In the genomic region with DNA sequence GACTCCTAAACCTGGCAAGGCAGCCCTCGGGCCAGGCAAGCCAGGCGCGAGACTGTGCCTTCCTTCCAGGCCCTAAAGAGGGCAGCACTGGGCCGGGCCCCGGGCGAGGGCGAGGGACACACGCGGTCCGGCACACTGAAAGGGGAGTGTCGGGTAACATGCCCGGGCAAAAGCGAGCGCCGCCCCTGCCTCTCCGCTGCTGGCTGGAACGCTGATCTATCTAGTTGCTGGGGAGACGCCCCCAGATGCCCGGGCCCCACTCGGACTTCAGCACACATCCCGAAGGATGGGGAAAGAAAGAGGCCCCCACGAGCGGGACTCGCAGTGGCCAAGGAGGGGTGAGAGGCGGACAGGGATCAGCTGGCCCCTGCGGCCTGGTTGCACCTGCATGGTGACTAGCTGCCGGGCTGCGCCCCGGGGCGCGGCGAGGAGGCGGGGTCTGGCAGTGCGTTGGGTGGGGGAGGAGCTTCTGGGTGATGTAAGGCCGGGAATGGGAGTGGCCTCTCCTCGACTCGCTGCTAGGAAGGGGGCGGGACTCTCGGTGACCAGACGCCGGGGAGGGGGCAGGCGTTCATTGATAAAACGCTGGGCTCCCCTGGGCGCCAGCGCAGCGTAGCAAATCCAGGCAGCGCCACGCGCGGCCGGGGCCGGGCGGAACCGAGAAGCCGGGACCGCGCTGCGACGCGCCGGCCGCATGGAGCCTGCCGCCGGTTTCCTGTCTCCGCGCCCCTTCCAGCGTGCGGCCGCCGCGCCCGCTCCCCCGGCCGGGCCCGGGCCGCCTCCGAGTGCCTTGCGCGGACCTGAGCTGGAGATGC, we compare ENCODE assay signal across 8 cellular contexts.
DNase-seq lines count a peak whose midpoint lies in the region; ATAC-seq lines count a peak whose summit lies in the region.

Gene PLK3, plus strand, starts transcription at position 608 of the 815 bp plus-strand sequence. Its CDS starts 87 bp downstream, at position 695.

- ATAC-seq in GM19025 (IDR thresholded peaks at IDR 0.05; ENCODE audit: low read depth, unreplicated experiment): peak; percentile 79
- peak; percentile 77 for ATAC-seq in HG03342 (IDR thresholded peaks at IDR 0.05; ENCODE audit: unreplicated experiment)

- peak; percentile 97 for DNase-seq in AG20443 (ENCODE audit: low spot score)
- peak; percentile 91 for DNase-seq in NCI-H345 treated with DMSO at 0.1 percent for 48 hours (lab: John Stamatoyannopoulos, UW; ENCODE audit: unreplicated experiment)
- DNase-seq in activated CD4-positive, CD25-positive, alpha-beta regulatory T cell (lab: John Stamatoyannopoulos, UW): peak; percentile 94 to 98 (median 97)
- peak; percentile 98 for DNase-seq in central memory CD4-positive, alpha-beta T cell
- peak; percentile 98 for DNase-seq in iris pigment epithelial cell (ENCODE audit: low read depth)
- DNase-seq in stimulated activated CD4-positive, alpha-beta T cell treated with anti-CD3 and anti-CD28 coated beads, Interleukin-12 subunit alpha, Interleukin-12 subunit beta, amount 100 ng/mL, for 24 hours (ENCODE audit: low read depth in 2 of 2): peak; percentile 94 to 98

Comparison
In these comparisons a context has a peak if more than half of its experiments do, and no peak if none do; other contexts are left out.
1. Peak in every context shown above with its lines: DNase-seq and ATAC-seq.